ENCODE assay signal across 13 cellular contexts in the genomic region with DNA sequence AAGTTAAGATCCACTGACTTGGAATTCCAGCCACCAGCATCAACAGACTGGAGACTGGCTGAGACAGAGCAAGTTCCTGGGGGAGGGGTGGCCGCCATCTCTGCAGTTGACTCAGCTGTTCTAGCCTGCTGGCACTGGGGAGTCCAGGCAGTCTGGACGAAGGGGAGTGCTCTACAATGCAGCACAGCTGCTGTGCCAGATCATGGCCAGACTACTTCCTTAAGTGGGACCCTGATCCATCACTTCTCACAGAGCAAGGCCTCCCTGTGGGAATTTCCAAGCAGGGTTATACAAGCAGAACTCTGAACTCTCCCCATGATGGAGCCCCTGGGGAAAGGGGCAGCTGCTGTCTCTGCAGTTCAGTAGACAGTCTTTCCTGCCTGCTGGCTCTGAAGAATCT. TPM values are rescaled to one million over a fixed set of nuclear protein-coding genes. Genes with fewer than 3 reads are reported as not detected.
DNase-seq lines count a peak whose midpoint lies in the region; ATAC-seq and TF ChIP-seq lines count a peak whose summit lies in the region.
"Had no signal": no experiment of that assay in that cellular context is flagged by ENCODE, and none has a peak within 500 bp of the region (broad histone marks: within the 10 kb centered on the region; RNA-seq: fewer than 3 reads in every experiment).

No MANE protein-coding gene starts in this region.

- peak overlapping the region; percentile 25 for H3K4me2 ChIP-seq in fibroblast of lung (ENCODE audit: extremely low read depth, insufficient read depth, low read length)

- no peak overlapping the region for H3K4me3 ChIP-seq in fibroblast of lung (replicated peaks in 1 of 4; ENCODE audit: control extremely low read depth in 1 of 4, insufficient read depth in 1 of 4, low read depth in 3 of 4, low read length in 4 of 4)
- H3K4me3 ChIP-seq in vagina = no peak overlapping the region
- no peak overlapping the region for H3K4me3 ChIP-seq in spleen
- H3K4me3 ChIP-seq: esophagus squamous epithelium, Peyer's patch had no signal

- peaks cover 55% of the 10 kb centered on the region for H3K36me3 Mint-ChIP-seq in mesothelial cell of epicardium

- no peak for TF ChIP-seq CTCF in fibroblast of lung (conservative IDR thresholded peaks at IDR 0.05 in 1 of 2, IDR thresholded peaks at IDR 0.05 in 1 of 2; ENCODE audit: low read depth in 1 of 2, low read length in 2 of 2)
- TF ChIP-seq CTCF in mesothelial cell of epicardium (IDR thresholded peaks at IDR 0.05; ENCODE audit: unreplicated experiment) = no peak
- TF ChIP-seq CTCF in vagina (IDR thresholded peaks at IDR 0.05) = no peak
- no peak for TF ChIP-seq CTCF in spleen (IDR thresholded peaks at IDR 0.05 in 8 of 11, conservative IDR thresholded peaks at IDR 0.05 in 3 of 11)

- DNase-seq in Ammon's horn (ENCODE audit: low spot score) (peak; percentile 15), NCI-H2171 (lab: John Stamatoyannopoulos, UW) (peak; percentile 82), fibroblast of lung (ENCODE audit: low read depth in 2 of 2) (peak; percentile 82 to 89), mesothelial cell of epicardium (ENCODE audit: low spot score in 2 of 2, unreplicated experiment in 2 of 2) (no peak), vagina (ENCODE audit: extremely low spot score in 2 of 2) (no peak), erythroblast (lab: John Stamatoyannopoulos, UW) (no peak), spleen (no peak)
- DNase-seq: activated CD4-positive, alpha-beta T cell treated with anti-CD3 and anti-CD28 coated beads, Interleukin-2, amount 50 U/mL, for 4 hours; CD8-positive, alpha-beta memory T cell; esophagus squamous epithelium; Peyer's patch; stimulated activated CD4-positive, alpha-beta T cell treated with anti-CD3 and anti-CD28 coated beads, Interleukin-4, amount 100 ng/mL, for 24 hours had no signal

- ATAC-seq in GM18858 (IDR thresholded peaks at IDR 0.05; ENCODE audit: unreplicated experiment) = no peak

- H3K4me1 ChIP-seq in fibroblast of lung (ENCODE audit: control insufficient read depth, extremely low read depth, insufficient read depth, low read length) (peaks cover 4% of the 10 kb centered on the region), vagina (no peaks in the 10 kb centered on the region), spleen (no peaks in the 10 kb centered on the region)
- H3K4me1 ChIP-seq: esophagus squamous epithelium, Peyer's patch had no signal

- TF ChIP-seq POLR2A in vagina (IDR thresholded peaks at IDR 0.05) (no peak), erythroblast (IDR thresholded peaks at IDR 0.05; ENCODE audit: low read length) (no peak), spleen (IDR thresholded peaks at IDR 0.05) (no peak)

- 56 to 68% (median 63%) methylated on average over 2 of the region's 2 CpGs; no CpG with 5 or more reads in 1 of the 5 donors for WGBS in spleen, 5 donors

- H3K9ac ChIP-seq in fibroblast of lung (ENCODE audit: insufficient read depth, low read length) = no peak overlapping the region

- H3K27me3 ChIP-seq in fibroblast of lung (ENCODE audit: control insufficient read depth, insufficient read depth, low read length) (no peaks in the 10 kb centered on the region), vagina (no peaks in the 10 kb centered on the region), spleen (replicated peaks in 1 of 7) (peaks cover 0 to 16% (median 0%) of the 10 kb centered on the region in 7 donors)
- H3K27me3 ChIP-seq: esophagus squamous epithelium, Peyer's patch had no signal

- H3K36me3 ChIP-seq in fibroblast of lung (ENCODE audit: control insufficient read depth, insufficient read depth, low read length) = no peaks in the 10 kb centered on the region
- no peaks in the 10 kb centered on the region for H3K36me3 ChIP-seq in vagina
- no peaks in the 10 kb centered on the region for H3K36me3 ChIP-seq in spleen
- H3K36me3 ChIP-seq: esophagus squamous epithelium, Peyer's patch had no signal

- H3K79me2 ChIP-seq in fibroblast of lung (ENCODE audit: control insufficient read depth, insufficient read depth, low read length) = no peaks in the 10 kb centered on the region

- H3K27me3 Mint-ChIP-seq in mesothelial cell of epicardium (ENCODE audit: low read depth) = no peaks in the 10 kb centered on the region

- peak overlapping the region; percentile 29 for H2AFZ ChIP-seq in fibroblast of lung (ENCODE audit: low read length)

- H3K9me3 ChIP-seq in fibroblast of lung (ENCODE audit: control insufficient read depth, insufficient read depth, low read depth, low read length) (no peaks in the 10 kb centered on the region), vagina (peaks cover 3% of the 10 kb centered on the region), spleen (peaks cover 0 to 29% (median 25%) of the 10 kb centered on the region in 8 donors)
- H3K9me3 ChIP-seq: Peyer's patch had no signal

- intact Hi-C loops in vagina (cut with DNase I) = no loop called here
- intact Hi-C loops in spleen (cut with DNase I; ENCODE audit: low total_unique reads) = no loop called here

- H3K9me3 Mint-ChIP-seq in mesothelial cell of epicardium = peaks cover 39% of the 10 kb centered on the region

- H3K27ac ChIP-seq in fibroblast of lung (ENCODE audit: insufficient read depth, low read length) (peak overlapping the region; percentile 16), vagina (no peak overlapping the region), spleen (no peak overlapping the region)
- H3K27ac ChIP-seq: esophagus squamous epithelium, Peyer's patch had no signal

- peak overlapping the region; percentile 47 for H3K27ac Mint-ChIP-seq in mesothelial cell of epicardium

- peaks cover 5% of the 10 kb centered on the region for H3K4me1 Mint-ChIP-seq in mesothelial cell of epicardium
- H3K4me1 Mint-ChIP-seq: CD8-positive, alpha-beta memory T cell had no signal

- H4K20me1 ChIP-seq in fibroblast of lung (ENCODE audit: control insufficient read depth, extremely low read depth, insufficient read depth, low read length) = no peaks in the 10 kb centered on the region

- H3K4me3 Mint-ChIP-seq in mesothelial cell of epicardium = no peak overlapping the region
- H3K4me3 Mint-ChIP-seq: CD8-positive, alpha-beta memory T cell had no signal

RNA-seq across cellular contexts. Expression of a gene that starts 35.2 kb away (rescaled TPM):
- 7.7 and 10.1 TPM in 2 replicates for total RNA-seq in fibroblast of lung
- 9.6 and 11.3 TPM in 2 replicates for polyA plus RNA-seq in fibroblast of lung
- 4.1 and 5.4 TPM in 2 replicates for polyA plus RNA-seq in fibroblast of lung (2012)
- 1.6 and 3.0 TPM in 2 replicates for polyA minus RNA-seq in fibroblast of lung (ENCODE audit: low replicate concordance)
- total RNA-seq in mesothelial cell of epicardium = 29.6 to 34.1 TPM (median 30.6 TPM) in 3 replicates
- 4.4 TPM for total RNA-seq in vagina
- total RNA-seq in spleen = 1 to 10 TPM in 5 of 7 donors, under 1 TPM in 2; 0.77 to 1.5 (median 1.1) TPM
- under 1 TPM; 0.11 to 0.32 (median 0.22) TPM for polyA plus RNA-seq in spleen
- polyA plus RNA-seq: CD8-positive, alpha-beta memory T cell had no signal

RNA-seq across cellular contexts. Expression of a gene that starts 44.9 kb away (rescaled TPM):
- 0.77 and 1.7 TPM in 2 replicates for total RNA-seq in fibroblast of lung
- polyA plus RNA-seq in fibroblast of lung = 2.0 and 2.5 TPM in 2 replicates
- 1.6 and 1.8 TPM in 2 replicates for polyA plus RNA-seq in fibroblast of lung (2012)
- not detected in 2 replicates for polyA minus RNA-seq in fibroblast of lung (ENCODE audit: low replicate concordance)
- 3.3 to 4.3 TPM (median 3.4 TPM) in 3 replicates for total RNA-seq in mesothelial cell of epicardium
- total RNA-seq in vagina = not detected
- 1 to 10 TPM in 3 of 7 donors, under 1 TPM in 2, not detected in 2; 0.17 to 3.3 (median 1.4) TPM for total RNA-seq in spleen
- polyA plus RNA-seq in spleen = 1 to 10 TPM in 2 of 3 donors, under 1 TPM in 1; 0.85 to 1.3 (median 1.1) TPM
- polyA plus RNA-seq: CD8-positive, alpha-beta memory T cell had no signal

Comparison
In these comparisons a context has a peak if more than half of its experiments do, and no peak if none do; other contexts are left out.
1. DNase-seq: peak in Ammon's horn (single experiment), NCI-H2171 (single experiment) and fibroblast of lung (2 of 2); none in mesothelial cell of epicardium (0 of 2), vagina (0 of 2), erythroblast (0 of 2) and spleen (single experiment).